In the genomic region with DNA sequence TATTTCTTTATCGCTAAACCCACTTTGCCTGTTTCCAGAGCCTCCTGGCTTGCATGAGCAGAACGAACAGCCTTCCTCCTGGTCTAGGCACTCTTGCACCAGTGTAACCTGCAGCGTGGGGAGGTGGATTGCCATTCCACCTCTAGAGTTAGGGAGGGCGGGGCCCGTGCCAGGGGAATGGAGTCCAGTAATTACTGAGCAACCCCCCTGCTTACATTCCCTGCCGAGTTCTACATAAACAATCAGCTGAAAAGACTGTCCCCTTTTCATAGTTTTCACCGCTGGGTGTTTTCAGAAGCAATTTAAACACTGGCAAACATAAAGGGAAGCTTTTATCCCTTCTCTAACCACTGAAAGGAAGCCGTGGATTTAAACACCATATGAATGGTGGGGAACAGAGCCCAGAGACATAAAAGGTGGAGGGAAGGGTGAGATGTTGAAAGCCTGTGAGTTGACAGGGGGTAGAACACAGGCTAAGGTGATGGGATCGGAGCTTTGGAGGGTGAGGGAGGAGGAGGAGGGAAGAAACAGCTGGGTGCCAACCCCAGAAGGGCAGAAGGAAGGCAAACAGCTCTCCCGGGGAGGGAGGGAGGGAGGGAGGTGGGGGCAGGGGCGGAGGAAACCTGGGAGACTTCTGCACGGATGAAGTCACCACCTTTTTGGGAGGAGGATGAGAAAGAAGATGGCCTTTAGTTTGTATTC, we compare ENCODE assay signal across 7 cellular contexts.
A peak's percentile ranks its signal among the peaks of the same experiment; 100 is the strongest.
DNase-seq lines count a peak whose midpoint lies in the region; ATAC-seq and TF ChIP-seq lines count a peak whose summit lies in the region.

No MANE protein-coding gene starts in this region.

- H3K4me3 ChIP-seq in psoas muscle: peak overlapping the region; percentile 39

- H2AFZ ChIP-seq in H9 (ENCODE audit: low read length): no peak overlapping the region

- H3K14ac ChIP-seq in H9 (ENCODE audit: insufficient read depth, low read length): 0 out of 2 replicates have a peak overlapping the region, but pooled peaks have one; percentile 11

- peaks cover 75 to 76% of the 10 kb centered on the region in 2 experiments for H3K4me1 Mint-ChIP-seq in H9

- no peaks in the 10 kb centered on the region for H4K20me1 ChIP-seq in H9 (ENCODE audit: control insufficient read depth, insufficient read depth, insufficient read length)

- no peak overlapping the region for H2BK15ac ChIP-seq in H9 (ENCODE audit: low read depth, low read length)

- no peak overlapping the region for H2AK5ac ChIP-seq in H9 (ENCODE audit: insufficient read length, low read length)

- H3K4me1 ChIP-seq in H9 (ENCODE audit: insufficient read depth, low read length): peaks cover 11% of the 10 kb centered on the region; the same call in 1 of the 2 replicates
- peaks cover 51% of the 10 kb centered on the region for H3K4me1 ChIP-seq in psoas muscle

- H3K36me3 ChIP-seq in psoas muscle (ENCODE audit: insufficient read depth in 1 of 2, low read depth in 1 of 2): no peaks in the 10 kb centered on the region

- DNase-seq in H9: no peak
- peak; percentile 83 for DNase-seq in NCI-H748 treated with DMSO at 0.1 percent for 48 hours (lab: John Stamatoyannopoulos, UW)
- DNase-seq in erythroblast (lab: John Stamatoyannopoulos, UW): peak; percentile 59 to 77
- no peak for DNase-seq in psoas muscle
- no peak for DNase-seq in 8988T
- DNase-seq in putamen (ENCODE audit: low spot score): no peak

- H3K4me3 Mint-ChIP-seq in H9: peak overlapping the region in 1 of 2 experiments; percentile 19; a peak in 2 of 5 replicates

- no peak overlapping the region for H3K18ac ChIP-seq in H9 (ENCODE audit: insufficient read length, low read depth, low read length)

- peaks cover 0 to 2% (median 0%) of the 10 kb centered on the region in 3 experiments; a peak in 1 of 7 replicates for H3K36me3 Mint-ChIP-seq in H9 (ENCODE audit: insufficient read depth in 1 of 3, low read depth in 3 of 3)

- no peak overlapping the region for H3K4me2 ChIP-seq in H9 (ENCODE audit: insufficient read depth, insufficient read length, low read length)

- intact Hi-C loops in psoas muscle (cut with DNase I): loop anchor here in 1 of 2 donors (10.0 kb wide), 1 partner anchor 232 kb away; no protein-coding TSS in a partner anchor

- H3K9ac ChIP-seq in H9 (ENCODE audit: extremely low read depth, insufficient read length, low read length): no peak overlapping the region

- H3K23me2 ChIP-seq in H9 (ENCODE audit: insufficient read length, low read depth, low read length, poor library complexity, severe bottlenecking): no peaks in the 10 kb centered on the region

- no peak overlapping the region for H2BK20ac ChIP-seq in H9 (ENCODE audit: low read depth, low read length, poor library complexity, severe bottlenecking)

- TF ChIP-seq CTCF in H9 (conservative IDR thresholded peaks at IDR 0.05): no peak
- no peak for TF ChIP-seq CTCF in psoas muscle (IDR thresholded peaks at IDR 0.05)

- H3K27me3 ChIP-seq in H9 (ENCODE audit: insufficient read depth, low read length) (no peaks in the 10 kb centered on the region), psoas muscle (ENCODE audit: insufficient read depth in 3 of 3, low read length in 2 of 3) (no peaks in the 10 kb centered on the region)

- H3K79me2 ChIP-seq in H9 (ENCODE audit: insufficient read depth, low read length): no peaks in the 10 kb centered on the region

- peak overlapping the region; percentile 69 to 96 (median 94); a peak in 6 of 7 replicates for H3K27ac Mint-ChIP-seq in H9

- ATAC-seq in psoas muscle (peak in 2 of 4 donors; percentile 5 to 7), HG03108 (IDR thresholded peaks at IDR 0.05; ENCODE audit: unreplicated experiment) (no peak)

- TF ChIP-seq POLR2A in erythroblast (IDR thresholded peaks at IDR 0.05; ENCODE audit: low read length): no peak

- H3K23ac ChIP-seq in H9 (ENCODE audit: insufficient read length, low read depth, low read length): no peak overlapping the region

- H3K27ac ChIP-seq in H9 (ENCODE audit: insufficient read length, low read depth, low read length) (peak overlapping the region; percentile 44), psoas muscle (peak overlapping the region; percentile 79)

- H4K5ac ChIP-seq in H9 (ENCODE audit: insufficient read length, low read depth, low read length): peak overlapping the region; percentile 19

- no peaks in the 10 kb centered on the region; a peak in 1 of 5 replicates for H3K9me3 Mint-ChIP-seq in H9

- H4K8ac ChIP-seq in H9 (replicated peaks; ENCODE audit: insufficient read length, low read depth, low read length): no peak overlapping the region

- H3T11ph ChIP-seq in H9 (ENCODE audit: low read length): no peak overlapping the region

- no peak overlapping the region for H2BK12ac ChIP-seq in H9 (ENCODE audit: insufficient read length, low read depth, low read length)

- no peak overlapping the region for H2BK120ac ChIP-seq in H9 (ENCODE audit: low read depth, low read length, poor library complexity, severe bottlenecking)

- H2BK5ac ChIP-seq in H9 (ENCODE audit: insufficient read length, low read length): no peak overlapping the region

- no peak overlapping the region for H3K4ac ChIP-seq in H9 (ENCODE audit: low read depth, low read length)

- H3K56ac ChIP-seq in H9 (ENCODE audit: insufficient read length, low read depth, low read length): no peak overlapping the region

- no CpG with 5 or more reads among the region's 12 CpGs for WGBS in H9 (ENCODE audit: extremely low coverage, insufficient read length, low lambda C conversion rate)
- WGBS in psoas muscle, 3 donors: 49 to 54% (median 53%) methylated on average over 12 of the region's 12 CpGs

- no peak overlapping the region for H4K91ac ChIP-seq in H9 (ENCODE audit: insufficient read length, low read depth, low read length)

- no peaks in the 10 kb centered on the region for H3K9me3 ChIP-seq in H9 (ENCODE audit: control insufficient read depth, low read depth, low read length)
- no peaks in the 10 kb centered on the region for H3K9me3 ChIP-seq in psoas muscle

- no peaks in the 10 kb centered on the region for H3K79me1 ChIP-seq in H9 (ENCODE audit: insufficient read depth, low read depth, low read length, poor library complexity, severe bottlenecking)

- H3K27me3 Mint-ChIP-seq in H9 (ENCODE audit: low read depth): no peaks in the 10 kb centered on the region; the same call in 1 of the 2 replicates

Comparison
In these comparisons a context has a peak if more than half of its experiments do, and no peak if none do; other contexts are left out.
1. DNase-seq: peak in NCI-H748 treated with DMSO at 0.1 percent for 48 hours (single experiment) and erythroblast (2 of 2); none in H9 (single experiment), psoas muscle (0 of 2), 8988T (single experiment) and putamen (single experiment).